18 cellular contexts compared by ENCODE assay signal in the genomic region with DNA sequence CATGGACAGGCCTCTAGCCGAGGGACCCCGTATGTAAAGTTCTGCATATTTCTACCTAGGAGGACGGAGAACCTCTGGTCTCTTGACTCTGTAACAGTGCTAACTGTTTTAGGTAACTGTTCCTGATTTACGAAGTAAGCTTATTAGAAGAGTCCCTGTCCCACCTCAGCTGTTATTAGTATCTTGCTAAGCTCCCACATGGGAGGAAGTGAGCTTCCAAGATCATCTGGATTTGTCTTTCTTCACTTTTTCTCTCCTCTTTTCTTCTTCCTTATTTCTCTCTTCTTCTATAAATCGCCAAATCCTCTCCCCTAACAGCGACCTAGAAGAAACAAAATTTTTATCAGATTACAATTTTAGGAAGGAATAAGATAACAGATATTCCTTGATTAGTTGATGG. TPM values are rescaled to one million over a fixed set of nuclear protein-coding genes. Genes with fewer than 3 reads are reported as not detected.
DNase-seq lines count a peak whose midpoint lies in the region; ATAC-seq and TF ChIP-seq lines count a peak whose summit lies in the region.
"Had no signal": no experiment of that assay in that cellular context is flagged by ENCODE, and none has a peak within 500 bp of the region (broad histone marks: within the 10 kb centered on the region; RNA-seq: fewer than 3 reads in every experiment).

No MANE protein-coding gene starts in this region.

- no peak for DNase-seq in activated T-cell treated with anti-CD3 and anti-CD28 coated beads, Interleukin-2, amount 50 U/mL, for 4 hours
- no peak for DNase-seq in activated T-cell treated with anti-CD3 and anti-CD28 coated beads for 4 hours
- no peak for DNase-seq in activated naive CD8-positive, alpha-beta T cell treated with anti-CD3 and anti-CD28 coated beads for 36 hours
- DNase-seq in heart right ventricle: no peak
- no peak for DNase-seq in NCI-H526 treated with DMSO at 0.1 percent for 48 hours (lab: John Stamatoyannopoulos, UW)
- no peak for DNase-seq in NCI-H146 treated with DMSO at 0.1 percent for 48 hours (lab: John Stamatoyannopoulos, UW; ENCODE audit: unreplicated experiment)
- DNase-seq: activated CD4-positive, alpha-beta T cell treated with anti-CD3 and anti-CD28 coated beads, Interleukin-2, amount 50 U/mL, for 1 hour; foreskin fibroblast; NCI-H1930; NCI-H69; nephron progenitor cell; T-helper 9 cell; thyroid gland had no signal

- 80 to 86% methylated on average over 6 of the region's 6 CpGs for WGBS in heart right ventricle, 2 donors

- peaks cover 59% of the 10 kb centered on the region for H3K4me1 Mint-ChIP-seq in activated T-cell treated with anti-CD3 and anti-CD28 coated beads, Interleukin-2, amount 50 U/mL, for 4 hours (ENCODE audit: low read depth)
- H3K4me1 Mint-ChIP-seq in activated naive CD8-positive, alpha-beta T cell treated with anti-CD3 and anti-CD28 coated beads for 36 hours: peaks cover 51% of the 10 kb centered on the region
- H3K4me1 Mint-ChIP-seq in stimulated activated memory B cell treated with anti-CD40 and anti-IgM and Interleukin-4, amounts not matched to agents 10 μg/mL and 1 μg/mL and 100 μg/mL, for 72 hours: peaks cover 63% of the 10 kb centered on the region

- H3K36me3 ChIP-seq in Loucy (ENCODE audit: insufficient read depth, low read length) (no peaks in the 10 kb centered on the region), heart right ventricle (no peaks in the 10 kb centered on the region)
- H3K36me3 ChIP-seq: cardiac muscle cell, thyroid gland had no signal

- peak overlapping the region; percentile 99 for H3K27ac Mint-ChIP-seq in activated naive CD8-positive, alpha-beta T cell treated with anti-CD3 and anti-CD28 coated beads for 36 hours
- peak overlapping the region; percentile 90 for H3K27ac Mint-ChIP-seq in stimulated activated memory B cell treated with anti-CD40 and anti-IgM and Interleukin-4, amounts not matched to agents 10 μg/mL and 1 μg/mL and 100 μg/mL, for 72 hours
- H3K27ac Mint-ChIP-seq: nephron progenitor cell had no signal

- H3K4me2 ChIP-seq in Loucy (ENCODE audit: low read depth, low read length, poor library complexity, severe bottlenecking): peak overlapping the region; percentile 95

- no peak overlapping the region for H2AFZ ChIP-seq in Loucy (ENCODE audit: low read length)

- H3K9me3 Mint-ChIP-seq in activated T-cell treated with anti-CD3 and anti-CD28 coated beads, Interleukin-2, amount 50 U/mL, for 4 hours: peaks cover 4% of the 10 kb centered on the region
- H3K9me3 Mint-ChIP-seq in activated naive CD8-positive, alpha-beta T cell treated with anti-CD3 and anti-CD28 coated beads for 36 hours: peaks cover 5% of the 10 kb centered on the region
- no peaks in the 10 kb centered on the region for H3K9me3 Mint-ChIP-seq in stimulated activated memory B cell treated with anti-CD40 and anti-IgM and Interleukin-4, amounts not matched to agents 10 μg/mL and 1 μg/mL and 100 μg/mL, for 72 hours
- H3K9me3 Mint-ChIP-seq: nephron progenitor cell had no signal

- peaks cover 42% of the 10 kb centered on the region for H4K20me1 ChIP-seq in Loucy (ENCODE audit: insufficient read depth, low read length, poor library complexity, severe bottlenecking)

- peaks cover 33% of the 10 kb centered on the region for H3K36me3 Mint-ChIP-seq in activated T-cell treated with anti-CD3 and anti-CD28 coated beads, Interleukin-2, amount 50 U/mL, for 4 hours (ENCODE audit: insufficient read depth)
- peaks cover 62% of the 10 kb centered on the region for H3K36me3 Mint-ChIP-seq in activated naive CD8-positive, alpha-beta T cell treated with anti-CD3 and anti-CD28 coated beads for 36 hours
- H3K36me3 Mint-ChIP-seq in stimulated activated memory B cell treated with anti-CD40 and anti-IgM and Interleukin-4, amounts not matched to agents 10 μg/mL and 1 μg/mL and 100 μg/mL, for 72 hours: peaks cover 54% of the 10 kb centered on the region

- no peaks in the 10 kb centered on the region for H3K9me3 ChIP-seq in Loucy (ENCODE audit: insufficient read depth, low read depth, low read length)
- no peaks in the 10 kb centered on the region for H3K9me3 ChIP-seq in heart right ventricle
- H3K9me3 ChIP-seq: thyroid gland had no signal

- H3K27ac ChIP-seq in heart right ventricle: peak overlapping the region in 1 of 10 donors; percentile 95
- H3K27ac ChIP-seq: cardiac muscle cell, thyroid gland had no signal

- intact Hi-C loops in heart right ventricle (cut with DNase I): no loop called here

- no peaks in the 10 kb centered on the region for H3K27me3 Mint-ChIP-seq in activated T-cell treated with anti-CD3 and anti-CD28 coated beads, Interleukin-2, amount 50 U/mL, for 4 hours (ENCODE audit: low read depth)
- H3K27me3 Mint-ChIP-seq in activated naive CD8-positive, alpha-beta T cell treated with anti-CD3 and anti-CD28 coated beads for 36 hours: no peaks in the 10 kb centered on the region
- no peaks in the 10 kb centered on the region for H3K27me3 Mint-ChIP-seq in stimulated activated memory B cell treated with anti-CD40 and anti-IgM and Interleukin-4, amounts not matched to agents 10 μg/mL and 1 μg/mL and 100 μg/mL, for 72 hours

- no peak for ATAC-seq in activated T-cell treated with anti-CD3 and anti-CD28 coated beads, Interleukin-2, amount 50 U/mL, for 4 hours
- no peak for ATAC-seq in stimulated activated memory B cell treated with anti-CD40 and anti-IgM and Interleukin-4, amounts not matched to agents 10 μg/mL and 1 μg/mL and 100 μg/mL, for 72 hours
- ATAC-seq in heart right ventricle: no peak
- ATAC-seq: Right ventricle myocardium inferior had no signal

- H3K4me3 ChIP-seq in Loucy (ENCODE audit: low read length, poor library complexity, severe bottlenecking) (peak overlapping the region; percentile 88), heart right ventricle (peak overlapping the region in 1 of 10 donors; percentile 31)
- H3K4me3 ChIP-seq: cardiac muscle cell, thyroid gland had no signal

- TF ChIP-seq CTCF in Loucy (conservative IDR thresholded peaks at IDR 0.05; ENCODE audit: low read length): no peak
- no peak for TF ChIP-seq CTCF in heart right ventricle (IDR thresholded peaks at IDR 0.05)

- H3K9ac ChIP-seq in Loucy (ENCODE audit: low read depth, low read length, poor library complexity, severe bottlenecking): peak overlapping the region; percentile 83

- peak overlapping the region; percentile 98 for H3K4me3 Mint-ChIP-seq in activated T-cell treated with anti-CD3 and anti-CD28 coated beads, Interleukin-2, amount 50 U/mL, for 4 hours
- H3K4me3 Mint-ChIP-seq in activated naive CD8-positive, alpha-beta T cell treated with anti-CD3 and anti-CD28 coated beads for 36 hours: peak overlapping the region; percentile 97
- H3K4me3 Mint-ChIP-seq in stimulated activated memory B cell treated with anti-CD40 and anti-IgM and Interleukin-4, amounts not matched to agents 10 μg/mL and 1 μg/mL and 100 μg/mL, for 72 hours: peak overlapping the region; percentile 74
- H3K4me3 Mint-ChIP-seq: nephron progenitor cell had no signal

- H3K79me2 ChIP-seq in Loucy (ENCODE audit: insufficient read depth, low read length): peaks cover 89% of the 10 kb centered on the region

- no peaks in the 10 kb centered on the region for H3K9me2 ChIP-seq in Loucy (replicated peaks; ENCODE audit: low read depth, low read length)

- H3K4me1 ChIP-seq in Loucy (ENCODE audit: insufficient read depth, low read length, poor library complexity, severe bottlenecking): peaks cover 86% of the 10 kb centered on the region
- peaks cover 0 to 69% (median 0%) of the 10 kb centered on the region in 9 donors for H3K4me1 ChIP-seq in heart right ventricle

- peaks cover 7% of the 10 kb centered on the region for H3F3A ChIP-seq in Loucy (ENCODE audit: low read depth)

- H3K27me3 ChIP-seq in Loucy (ENCODE audit: insufficient read depth, low read length, poor library complexity, severe bottlenecking): no peaks in the 10 kb centered on the region
- peaks cover 0 to 6% (median 0%) of the 10 kb centered on the region in 7 donors for H3K27me3 ChIP-seq in heart right ventricle
- H3K27me3 ChIP-seq: cardiac muscle cell, thyroid gland had no signal

RNA-seq across cellular contexts. Expression of gene CD53, which starts 4.4 kb away (rescaled TPM):
- total RNA-seq in activated T-cell treated with anti-CD3 and anti-CD28 coated beads, Interleukin-2, amount 50 U/mL, for 4 hours: 100 to 1,000 TPM; 163 to 217 (median 190) TPM
- 100 to 1,000 TPM; 191 to 193 TPM for total RNA-seq in activated naive CD8-positive, alpha-beta T cell treated with anti-CD3 and anti-CD28 coated beads for 36 hours
- 10 to 100 TPM in 2 of 10 donors, 1 to 10 TPM in 8; 2.1 to 55.2 (median 5.6) TPM for total RNA-seq in heart right ventricle
- 10 to 100 TPM in 1 of 2 donors, 1 to 10 TPM in 1; 5.6 to 13.5 TPM for polyA plus RNA-seq in heart right ventricle
- total RNA-seq: cardiac muscle cell had no signal
- polyA plus RNA-seq: AG04450, cardiac muscle cell had no signal
